23 cellular contexts compared by ENCODE assay signal in genomic region chr11:44535201-44535980, GRCh38.
"Had no signal": no experiment of that assay in that cellular context is flagged by ENCODE, and none has a peak within 500 bp of the region (broad histone marks: within the 10 kb centered on the region; RNA-seq: fewer than 3 reads in every experiment).

No MANE protein-coding gene starts in this region.

- H3K9me3 ChIP-seq: esophagus muscularis mucosa, gastrocnemius medialis, heart right ventricle, spleen, tibial artery, upper lobe of left lung, uterus had no signal

- ATAC-seq: gastrocnemius medialis; heart right ventricle; left lobe of liver; naive thymus-derived CD4-positive, alpha-beta T cell; sciatic nerve; stimulated activated memory B cell treated with anti-CD40 and anti-IgM and Interleukin-4, amounts not matched to agents 10 μg/mL and 1 μg/mL and 100 μg/mL, for 72 hours had no signal

- H3K4me3 ChIP-seq: coronary artery, dorsolateral prefrontal cortex, esophagus muscularis mucosa, gastrocnemius medialis, heart right ventricle, spleen, tibial artery, upper lobe of left lung, uterus had no signal

- H3K36me3 ChIP-seq: esophagus muscularis mucosa, gastrocnemius medialis, heart right ventricle, spleen, tibial artery, upper lobe of left lung, uterus had no signal

- H3K4me1 ChIP-seq: uterus had no signal

- H3K27me3 ChIP-seq: gastrocnemius medialis, upper lobe of left lung, uterus had no signal

- H3K4me3 Mint-ChIP-seq: naive thymus-derived CD4-positive, alpha-beta T cell; neural crest cell; stimulated activated memory B cell treated with anti-CD40 and anti-IgM and Interleukin-4, amounts not matched to agents 10 μg/mL and 1 μg/mL and 100 μg/mL, for 72 hours; stimulated activated naive CD8-positive, alpha-beta T cell treated with anti-CD3 and anti-CD28 coated beads, Interleukin-15, Interleukin-2, amounts not matched to agents 100 ng/mL and 50 ng/mL, for 24 hours had no signal

- H3K9me3 Mint-ChIP-seq: naive thymus-derived CD4-positive, alpha-beta T cell; neural crest cell; stimulated activated naive CD8-positive, alpha-beta T cell treated with anti-CD3 and anti-CD28 coated beads, Interleukin-15, Interleukin-2, amounts not matched to agents 100 ng/mL and 50 ng/mL, for 24 hours had no signal

- H3K27ac Mint-ChIP-seq: naive thymus-derived CD4-positive, alpha-beta T cell; stimulated activated memory B cell treated with anti-CD40 and anti-IgM and Interleukin-4, amounts not matched to agents 10 μg/mL and 1 μg/mL and 100 μg/mL, for 72 hours; stimulated activated naive CD8-positive, alpha-beta T cell treated with anti-CD3 and anti-CD28 coated beads, Interleukin-15, Interleukin-2, amounts not matched to agents 100 ng/mL and 50 ng/mL, for 24 hours had no signal

- DNase-seq: dorsolateral prefrontal cortex; effector memory CD4-positive, alpha-beta T cell; gastrocnemius medialis; heart right ventricle; islet precursor cell; mammary epithelial cell; naive thymus-derived CD4-positive, alpha-beta T cell; occipital lobe; spleen; stimulated activated CD4-positive, alpha-beta T cell treated with anti-CD3 and anti-CD28 coated beads, Interleukin-15, amount 100 ng/mL, for 24 hours; stimulated activated CD4-positive, alpha-beta T cell treated with anti-CD3 and anti-CD28 coated beads, Interleukin-1b, Interleukin-23, amount 100 ng/mL, for 48 hours; stimulated activated CD4-positive, alpha-beta T cell treated with anti-CD3 and anti-CD28 coated beads, Interleukin-4, amount 100 ng/mL, for 24 hours; tibial artery; upper lobe of left lung; uterus had no signal

- H3K27me3 Mint-ChIP-seq: stimulated activated naive CD8-positive, alpha-beta T cell treated with anti-CD3 and anti-CD28 coated beads, Interleukin-15, Interleukin-2, amounts not matched to agents 100 ng/mL and 50 ng/mL, for 24 hours had no signal

- H3K27ac ChIP-seq: coronary artery, dorsolateral prefrontal cortex, epithelial cell of prostate, esophagus muscularis mucosa, gastrocnemius medialis, heart right ventricle, spleen, tibial artery, upper lobe of left lung, uterus had no signal

- H3K36me3 Mint-ChIP-seq: naive thymus-derived CD4-positive, alpha-beta T cell; stimulated activated memory B cell treated with anti-CD40 and anti-IgM and Interleukin-4, amounts not matched to agents 10 μg/mL and 1 μg/mL and 100 μg/mL, for 72 hours had no signal
